In the genomic region with DNA sequence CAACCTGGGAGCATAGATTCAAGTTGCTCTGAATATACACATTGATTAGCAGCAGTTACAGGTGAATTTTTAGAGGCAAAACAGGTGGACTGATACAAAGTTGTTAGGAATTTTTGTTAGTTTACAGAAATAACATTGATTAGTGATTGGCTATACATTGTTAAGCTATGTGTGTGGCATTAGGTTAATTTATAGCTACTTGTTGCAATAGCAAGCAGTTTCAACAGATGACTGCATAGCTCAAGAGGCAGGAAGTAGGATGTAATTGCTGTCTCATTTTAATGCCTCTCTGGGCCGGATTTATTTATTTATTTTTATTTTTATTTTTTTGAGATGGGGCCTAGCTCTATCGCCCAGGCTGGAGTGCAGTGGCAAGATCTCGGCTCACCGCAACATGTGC, we compare ENCODE assay signal across 17 cellular contexts.
"Had no signal": no experiment of that assay in that cellular context is flagged by ENCODE, and none has a peak within 500 bp of the region (broad histone marks: within the 10 kb centered on the region; RNA-seq: fewer than 3 reads in every experiment).

No MANE protein-coding gene starts in this region.

- H3K9me3 ChIP-seq: mucosa of descending colon, sigmoid colon, thyroid gland had no signal

- DNase-seq: activated CD4-positive, alpha-beta memory T cell treated with anti-CD3 and anti-CD28 coated beads, Interleukin-2, amount 10 ng/mL, durations not matched to agents 7 days and 5 days; activated CD4-positive, alpha-beta T cell treated with anti-CD3 and anti-CD28 coated beads for 48 hours; activated CD4-positive, CD25-positive, alpha-beta regulatory T cell; activated CD8-positive, alpha-beta memory T cell treated with anti-CD3 and anti-CD28 coated beads, Interleukin-2, amount 10 ng/mL, durations not matched to agents 7 days and 5 days; dermis blood vessel endothelial cell; effector memory CD8-positive, alpha-beta T cell; foreskin keratinocyte; glutamatergic neuron; hippocampal formation; mucosa of descending colon; naive B cell; sigmoid colon; stimulated activated CD4-positive, alpha-beta T cell treated with anti-CD3 and anti-CD28 coated beads, Interleukin-4, amount 100 ng/mL, for 4 hours; thyroid gland had no signal

- ATAC-seq: activated CD8-positive, alpha-beta memory T cell treated with anti-CD3 and anti-CD28 coated beads, Interleukin-2, amount 10 ng/mL, durations not matched to agents 7 days and 5 days; effector memory CD8-positive, alpha-beta T cell; foreskin keratinocyte; mucosa of descending colon; stimulated activated memory B cell treated with anti-CD40 and anti-IgM and Interleukin-4, amounts not matched to agents 10 μg/mL and 1 μg/mL and 100 μg/mL, for 72 hours had no signal

- H3K36me3 ChIP-seq: sigmoid colon, thyroid gland had no signal

- H3K4me3 ChIP-seq: lung, mucosa of descending colon, sigmoid colon, thyroid gland had no signal

- H3K27me3 ChIP-seq: foreskin keratinocyte, sigmoid colon, thyroid gland had no signal

- FAIRE-seq: islet of Langerhans had no signal

- H3K27ac ChIP-seq: foreskin keratinocyte, sigmoid colon, thyroid gland had no signal
